32 cellular contexts compared by ENCODE assay signal in genomic region chr14:69586420-69586819, GRCh38. TPM values are rescaled to one million over a fixed set of nuclear protein-coding genes. Genes with fewer than 3 reads are reported as not detected.
"Had no signal": no experiment of that assay in that cellular context is flagged by ENCODE, and none has a peak within 500 bp of the region (broad histone marks: within the 10 kb centered on the region; RNA-seq: fewer than 3 reads in every experiment).

No MANE protein-coding gene starts in this region.

- ATAC-seq: activated CD4-positive, CD25-positive, alpha-beta regulatory T cell treated with anti-CD3 and anti-CD28 coated beads, Interleukin-2, amount 50 U/mL, for 24 hours; activated naive CD8-positive, alpha-beta T cell treated with anti-CD3 and anti-CD28 coated beads, Interleukin-2, amount 50 U/mL, for 24 hours; naive thymus-derived CD4-positive, alpha-beta T cell; psoas muscle had no signal

- DNase-seq: activated CD4-positive, alpha-beta T cell treated with anti-CD3 and anti-CD28 coated beads, Interleukin-2, amount 10 ng/mL, durations not matched to agents 7 days and 5 days; activated CD8-positive, alpha-beta memory T cell treated with anti-CD3 and anti-CD28 coated beads, Interleukin-2, amount 50 U/mL, for 4 hours; activated effector memory CD4-positive, alpha-beta T cell treated with Interleukin-2 at 50 U/mL for 16 hours; activated naive CD4-positive, alpha-beta T cell treated with anti-CD3 and anti-CD28 coated beads, Interleukin-2, amount 10 ng/mL, durations not matched to agents 7 days and 5 days; activated naive CD8-positive, alpha-beta T cell treated with anti-CD3 and anti-CD28 coated beads, Interleukin-2, amount 50 U/mL, for 24 hours; activated T-cell treated with anti-CD3 and anti-CD28 coated beads, Interleukin-2, amount 50 U/mL, for 48 hours; aorta; brain microvascular endothelial cell; effector CD4-positive, alpha-beta T cell; heart left ventricle; immature natural killer cell; kidney glomerular epithelial cell; mesendoderm; naive thymus-derived CD4-positive, alpha-beta T cell; psoas muscle; sigmoid colon; spleen; stimulated activated CD8-positive, alpha-beta memory T cell treated with anti-CD3 and anti-CD28 coated beads, Interleukin-4, amount 100 ng/mL, for 48 hours; stimulated activated naive CD4-positive, alpha-beta T cell treated with Interleukin-2 at 50 U/mL for 16 hours; T-helper 1 cell; T1000; tibial artery had no signal

- H2AFZ ChIP-seq: neural progenitor cell had no signal

- H3K9ac ChIP-seq: neural progenitor cell had no signal

- H3K36me3 ChIP-seq: brain microvascular endothelial cell, esophagus muscularis mucosa, heart left ventricle, neural progenitor cell, sigmoid colon, spleen, tibial artery had no signal

- H3K4me3 ChIP-seq: coronary artery, esophagus muscularis mucosa, heart left ventricle, neural progenitor cell, psoas muscle, sigmoid colon, spleen, tibial artery had no signal

- FAIRE-seq: frontal cortex, urothelium cell line had no signal

- H3K4me1 ChIP-seq: sigmoid colon, tibial artery had no signal

- H3K27me3 ChIP-seq: brain microvascular endothelial cell, esophagus muscularis mucosa, heart left ventricle, neural progenitor cell, sigmoid colon, spleen, tibial artery had no signal

- H3K27ac ChIP-seq: brain microvascular endothelial cell, neural progenitor cell, psoas muscle, sigmoid colon, spleen, tibial artery had no signal

- H3K9me3 ChIP-seq: esophagus muscularis mucosa, heart left ventricle, psoas muscle, sigmoid colon, spleen, tibial artery had no signal

- H3K4me2 ChIP-seq: neural progenitor cell had no signal

RNA-seq across cellular contexts. Expression of gene CCDC177, which starts 11.7 kb away (rescaled TPM):
- total RNA-seq: activated CD4-positive, alpha-beta T cell treated with anti-CD3 and anti-CD28 coated beads, Interleukin-2, amount 10 ng/mL, durations not matched to agents 7 days and 5 days; aorta; esophagus muscularis mucosa; heart left ventricle; liver; mucosa of gallbladder; naive thymus-derived CD4-positive, alpha-beta T cell; osteocyte; psoas muscle; sigmoid colon; spleen; subcutaneous adipose tissue had no signal
- polyA plus RNA-seq: aorta; immature natural killer cell; naive thymus-derived CD4-positive, alpha-beta T cell; psoas muscle; sigmoid colon; spleen had no signal
